ENCODE assay signal across 35 cellular contexts in genomic region chr5:166379515-166379914, GRCh38.
"Had no signal": no experiment of that assay in that cellular context is flagged by ENCODE, and none has a peak within 500 bp of the region (broad histone marks: within the 10 kb centered on the region; RNA-seq: fewer than 3 reads in every experiment).

No MANE protein-coding gene starts in this region.

- H3K9me3 ChIP-seq: MG63 had no signal

- H3K4me2 ChIP-seq: KMS-11 had no signal

- H3K4me3 ChIP-seq: MG63 had no signal

- DNase-seq: Karpas-422, Kasumi-1, KBM-7, KG1, MG63, MM.1S, MV-4-11, NCI-H1048, NCI-H1092, NCI-H1092 treated with DMSO at 0.1 percent for 48 hours, NCI-H1105, NCI-H1105 treated with DMSO at 0.1 percent for 48 hours, NCI-H1417, NCI-H1417 treated with DMSO at 0.1 percent for 48 hours, NCI-H1436, NCI-H1436 treated with DMSO at 0.1 percent for 48 hours, NCI-H146, NCI-H1694, NCI-H1694 treated with DMSO at 0.1 percent for 48 hours, NCI-H187, NCI-H187 treated with DMSO at 0.1 percent for 48 hours, NCI-H1930, NCI-H2029, NCI-H2029 treated with DMSO at 0.1 percent for 48 hours, NCI-H2081, NCI-H2081 treated with DMSO at 0.1 percent for 48 hours, NCI-H2107, NCI-H2171, NCI-H2171 treated with DMSO at 0.1 percent for 48 hours, NCI-H2227 treated with DMSO at 0.1 percent for 48 hours, NCI-H226, NCI-H345, NCI-H446, NCI-H446 treated with DMSO at 0.1 percent for 48 hours had no signal

- H3K36me3 ChIP-seq: MG63 had no signal

- H3K27ac ChIP-seq: KMS-11 had no signal

- H3K9ac ChIP-seq: KMS-11 had no signal

- H3K27me3 ChIP-seq: MG63 had no signal
